ENCODE assay signal across 9 cellular contexts in genomic region chr11:76670475-76671235, GRCh38. TPM values are rescaled to one million over a fixed set of nuclear protein-coding genes. Genes with fewer than 3 reads are reported as not detected.
DNase-seq lines count a peak whose midpoint lies in the region; ATAC-seq, FAIRE-seq and TF ChIP-seq lines count a peak whose summit lies in the region.
"Had no signal": no experiment of that assay in that cellular context is flagged by ENCODE, and none has a peak within 500 bp of the region (broad histone marks: within the 10 kb centered on the region; RNA-seq: fewer than 3 reads in every experiment).

Gene LRRC32, minus strand, starts transcription at chr11:76670747. Its CDS starts 4,793 bp downstream, at chr11:76665954.

- H3K23me2 ChIP-seq in H9 (ENCODE audit: insufficient read length, low read depth, low read length, poor library complexity, severe bottlenecking) = no peaks in the 10 kb centered on the region

- H3K36me3 Mint-ChIP-seq in H9 (ENCODE audit: insufficient read depth in 1 of 3, low read depth in 3 of 3) (no peaks in the 10 kb centered on the region; a peak in 1 of 7 replicates), neural crest cell (ENCODE audit: low read depth) (no peaks in the 10 kb centered on the region)
- no peaks in the 10 kb centered on the region for H3K36me3 Mint-ChIP-seq in activated CD8-positive, alpha-beta T cell treated with anti-CD3 and anti-CD28 coated beads, Interleukin-2, amount 10 ng/mL, durations not matched to agents 7 days and 5 days (ENCODE audit: low read depth)

- CTCF ChIA-PET in A549 (lab: Yijun Ruan, JAX) = interaction anchor here (0.6 to 6.0 kb wide), 3 partner anchors 9 to 141 kb away, joined by 3 to 56 read pairs (median 3); no protein-coding TSS in a partner anchor
- CTCF ChIA-PET in activated CD8-positive, alpha-beta T cell treated with anti-CD3 and anti-CD28 coated beads, Interleukin-2, amount 10 ng/mL, durations not matched to agents 7 days and 5 days (lab: Charles Lee) = interaction anchor here (0.9 to 1.5 kb wide), 2 partner anchors 11 to 463 kb away, joined by 3 to 5 read pairs; no protein-coding TSS in a partner anchor

- no peak within 1 kb of the TSS for H3K9ac ChIP-seq in H9 (ENCODE audit: extremely low read depth, insufficient read length, low read length)

- DNase-seq in A549 (ENCODE audit: low read depth in 1 of 2, low spot score in 1 of 2) (no peak), H9 (peak; percentile 56), fibroblast of mammary gland (ENCODE audit: low read depth) (no peak), neural crest cell (ENCODE audit: low read depth, low spot score) (no peak), GF-D8 (lab: John Stamatoyannopoulos, UW) (no peak)
- no peak for DNase-seq in activated CD8-positive, alpha-beta T cell treated with anti-CD3 and anti-CD28 coated beads, Interleukin-2, amount 10 ng/mL, durations not matched to agents 7 days and 5 days
- DNase-seq in effector CD8-positive, alpha-beta T cell (lab: John Stamatoyannopoulos, UW) = no peak

- ATAC-seq in A549 (peak in 1 of 2 experiments; percentile 52; a peak in 3 of 6 replicates), HG03342 (IDR thresholded peaks at IDR 0.05; ENCODE audit: unreplicated experiment) (no peak)
- ATAC-seq in activated CD8-positive, alpha-beta T cell treated with anti-CD3 and anti-CD28 coated beads, Interleukin-2, amount 10 ng/mL, durations not matched to agents 7 days and 5 days = peak; percentile 24

- H3K4me1 Mint-ChIP-seq in H9 = peaks cover 12 to 35% of the 10 kb centered on the region in 2 experiments
- peaks cover 39% of the 10 kb centered on the region for H3K4me1 Mint-ChIP-seq in activated CD8-positive, alpha-beta T cell treated with anti-CD3 and anti-CD28 coated beads, Interleukin-2, amount 10 ng/mL, durations not matched to agents 7 days and 5 days (ENCODE audit: low read depth)
- H3K4me1 Mint-ChIP-seq in neural crest cell = peaks cover 20% of the 10 kb centered on the region

- TF ChIP-seq CTCF in A549 (IDR thresholded peaks at IDR 0.05) = no peak; the same call in 1 of the 3 replicates
- TF ChIP-seq CTCF in H9 (conservative IDR thresholded peaks at IDR 0.05) = peak; percentile 21; the same call in 2 of the 3 replicates
- no peak for TF ChIP-seq CTCF in fibroblast of mammary gland (conservative IDR thresholded peaks at IDR 0.05; ENCODE audit: control insufficient read depth, insufficient read depth, low read depth, low read length)
- TF ChIP-seq CTCF in neural crest cell (conservative IDR thresholded peaks at IDR 0.05) = peak; percentile 38

- no peaks in the 10 kb centered on the region for H4K20me1 ChIP-seq in H9 (ENCODE audit: control insufficient read depth, insufficient read depth, insufficient read length)

- peaks cover 8% of the 10 kb centered on the region; the same call in 1 of the 3 replicates for H3K4me1 ChIP-seq in A549
- no peaks in the 10 kb centered on the region; the same call in 1 of the 2 replicates for H3K4me1 ChIP-seq in H9 (ENCODE audit: insufficient read depth, low read length)

- H3K79me1 ChIP-seq in H9 (ENCODE audit: insufficient read depth, low read depth, low read length, poor library complexity, severe bottlenecking) = no peaks in the 10 kb centered on the region

- H3K9me3 Mint-ChIP-seq in H9 (no peaks in the 10 kb centered on the region), neural crest cell (no peaks in the 10 kb centered on the region)
- H3K9me3 Mint-ChIP-seq in activated CD8-positive, alpha-beta T cell treated with anti-CD3 and anti-CD28 coated beads, Interleukin-2, amount 10 ng/mL, durations not matched to agents 7 days and 5 days (ENCODE audit: insufficient read depth) = no peaks in the 10 kb centered on the region

- H3K4me2 ChIP-seq in A549 (peak within 1 kb of the TSS; percentile 96), H9 (ENCODE audit: insufficient read depth, insufficient read length, low read length) (peak within 1 kb of the TSS; percentile 61)

- POLR2A ChIA-PET in A549 (lab: Yijun Ruan, JAX) = no interaction called here
- POLR2A ChIA-PET in activated CD8-positive, alpha-beta T cell treated with anti-CD3 and anti-CD28 coated beads, Interleukin-2, amount 10 ng/mL, durations not matched to agents 7 days and 5 days (lab: Charles Lee) = interaction anchor here (1.0 kb wide), 1 partner anchor 15 kb away, joined by 3 read pairs; no protein-coding TSS in a partner anchor

- H2AFZ ChIP-seq in H9 (ENCODE audit: low read length) = no peak within 1 kb of the TSS

- H3K27ac Mint-ChIP-seq in H9 = no peak within 1 kb of the TSS
- H3K27ac Mint-ChIP-seq in activated CD8-positive, alpha-beta T cell treated with anti-CD3 and anti-CD28 coated beads, Interleukin-2, amount 10 ng/mL, durations not matched to agents 7 days and 5 days = no peak within 1 kb of the TSS
- H3K27ac Mint-ChIP-seq in neural crest cell (ENCODE audit: unreplicated experiment) = no peak within 1 kb of the TSS

- peak within 1 kb of the TSS; percentile 50 for H3K14ac ChIP-seq in H9 (ENCODE audit: insufficient read depth, low read length)

- H2BK5ac ChIP-seq in H9 (ENCODE audit: insufficient read length, low read length) = no peak within 1 kb of the TSS

- peaks cover 2% of the 10 kb centered on the region; the same call in 1 of the 2 replicates for H3K27me3 ChIP-seq in H9 (ENCODE audit: insufficient read depth, low read length)

- H3K4me3 ChIP-seq in A549 = peak within 1 kb of the TSS; percentile 59
- peak within 1 kb of the TSS; percentile 42 for H3K4me3 ChIP-seq in fibroblast of mammary gland (ENCODE audit: control insufficient read depth, low read depth, low read length)

- peak within 1 kb of the TSS in 1 of 2 experiments; percentile 57; a peak in 3 of 6 replicates for H3K27ac ChIP-seq in A549
- no peak within 1 kb of the TSS for H3K27ac ChIP-seq in H9 (ENCODE audit: insufficient read length, low read depth, low read length)
- H3K27ac ChIP-seq: epithelial cell of prostate had no signal

- 43% methylated on average over 5 of the region's 85 CpGs for WGBS in A549 (ENCODE audit: missing lambda C conversion rate)
- WGBS in H9 (ENCODE audit: extremely low coverage, insufficient read length, low lambda C conversion rate) = no CpG with 5 or more reads among the region's 85 CpGs

- no peak within 1 kb of the TSS for H3K18ac ChIP-seq in H9 (ENCODE audit: insufficient read length, low read depth, low read length)

- H3K56ac ChIP-seq in H9 (ENCODE audit: insufficient read length, low read depth, low read length) = no peak within 1 kb of the TSS

- H3K9me3 ChIP-seq in A549 (no peaks in the 10 kb centered on the region), H9 (ENCODE audit: control insufficient read depth, low read depth, low read length) (no peaks in the 10 kb centered on the region)

- H4K8ac ChIP-seq in H9 (replicated peaks; ENCODE audit: insufficient read length, low read depth, low read length) = no peak within 1 kb of the TSS

- H3K4ac ChIP-seq in H9 (ENCODE audit: low read depth, low read length) = no peak within 1 kb of the TSS

- H2BK120ac ChIP-seq in H9 (ENCODE audit: low read depth, low read length, poor library complexity, severe bottlenecking) = no peak within 1 kb of the TSS

- H4K5ac ChIP-seq in H9 (ENCODE audit: insufficient read length, low read depth, low read length) = no peak within 1 kb of the TSS

- no peak within 1 kb of the TSS for H2BK20ac ChIP-seq in H9 (ENCODE audit: low read depth, low read length, poor library complexity, severe bottlenecking)

- TF ChIP-seq EP300 in A549 (IDR thresholded peaks at IDR 0.05) = no peak

- no peak within 1 kb of the TSS for H3K23ac ChIP-seq in H9 (ENCODE audit: insufficient read length, low read depth, low read length)

- TF ChIP-seq POLR2A in A549 (IDR thresholded peaks at IDR 0.05; ENCODE audit: low read length) = no peak

- no peak for TF ChIP-seq RAD21 in A549 (conservative IDR thresholded peaks at IDR 0.05 in 1 of 2, IDR thresholded peaks at IDR 0.05 in 1 of 2)

- FAIRE-seq in A549 (lab: Jason Lieb, UNC) = no peak

- H3T11ph ChIP-seq in H9 (ENCODE audit: low read length) = no peak within 1 kb of the TSS

- H3K79me2 ChIP-seq in H9 (ENCODE audit: insufficient read depth, low read length) = no peaks in the 10 kb centered on the region

- no peak within 1 kb of the TSS for H2BK12ac ChIP-seq in H9 (ENCODE audit: insufficient read length, low read depth, low read length)

- H4K91ac ChIP-seq in H9 (ENCODE audit: insufficient read length, low read depth, low read length) = no peak within 1 kb of the TSS

- H3K4me3 Mint-ChIP-seq in H9 (peak within 1 kb of the TSS; percentile 63 to 76), neural crest cell (peak within 1 kb of the TSS; percentile 81)
- H3K4me3 Mint-ChIP-seq in activated CD8-positive, alpha-beta T cell treated with anti-CD3 and anti-CD28 coated beads, Interleukin-2, amount 10 ng/mL, durations not matched to agents 7 days and 5 days = peak within 1 kb of the TSS; percentile 36

- H2BK15ac ChIP-seq in H9 (ENCODE audit: low read depth, low read length) = no peak within 1 kb of the TSS

- H2AK5ac ChIP-seq in H9 (ENCODE audit: insufficient read length, low read length) = no peak within 1 kb of the TSS

- peaks cover 40% of the 10 kb centered on the region for H3K27me3 Mint-ChIP-seq in H9 (ENCODE audit: low read depth)
- peaks cover 27% of the 10 kb centered on the region for H3K27me3 Mint-ChIP-seq in activated CD8-positive, alpha-beta T cell treated with anti-CD3 and anti-CD28 coated beads, Interleukin-2, amount 10 ng/mL, durations not matched to agents 7 days and 5 days (ENCODE audit: low read depth)
- H3K27me3 Mint-ChIP-seq in neural crest cell (ENCODE audit: low read depth) = peaks cover 27% of the 10 kb centered on the region

TF ChIP-seq in A549, 52 proteins besides CTCF, POLR2A, EP300 and RAD21:
- TF ChIP-seq EHMT2 (IDR thresholded peaks at IDR 0.05; ENCODE audit: low read depth) (no peak), ZC3H11A (IDR thresholded peaks at IDR 0.05) (no peak), SREBF2 (IDR thresholded peaks at IDR 0.05) (no peak), ESRRA (IDR thresholded peaks at IDR 0.05; ENCODE audit: borderline replicate concordance, low read length) (no peak), CBX8 (IDR thresholded peaks at IDR 0.05) (no peak), MYC (IDR thresholded peaks at IDR 0.05; ENCODE audit: borderline replicate concordance, low read length) (no peak)
TF ChIP-seq in A549: peak in this region for 0.

RNA-seq across cellular contexts. Expression of gene LRRC32, which starts in this region (rescaled TPM):
- polyA plus RNA-seq in A549 (2011; rRNA removed) (0.62 and 1.0 TPM in 2 replicates), A549 (2017; fragmentation: RNase III; extraction: RNeasy Plus Mini Kit Qiagen cat#74134 plus additional on column Dnase treatment) (0.08 to 0.25 TPM (median 0.16 TPM) in 3 replicates)
- 0.09 and 0.17 TPM in 2 replicates for polyA plus RNA-seq in A549 (2012; cell fraction: cytosol; rRNA removed)
- 0.67 and 0.98 TPM in 2 replicates for polyA plus RNA-seq in A549 (2012; cell fraction: nucleus; rRNA removed)
- 0.29 and 0.37 TPM in 2 replicates for polyA minus RNA-seq in A549 (2011; rRNA and poly(A)+ RNA removed)
- total RNA-seq in H9 (2021) (0.46 and 0.59 TPM in 2 replicates), neural crest cell (0.61 and 0.77 TPM in 2 replicates)
- total RNA-seq in activated CD8-positive, alpha-beta T cell treated with anti-CD3 and anti-CD28 coated beads, Interleukin-2, amount 10 ng/mL, durations not matched to agents 7 days and 5 days = under 1 TPM; 0.23 to 0.32 TPM

Comparison
In these comparisons a context has a peak if more than half of its experiments do, and no peak if none do; other contexts are left out.
1. Peak in DNase-seq and H3K4me2 ChIP-seq in H9; RNA of the gene not detected or under 1 TPM.
2. Peak in ATAC-seq in activated CD8-positive, alpha-beta T cell treated with anti-CD3 and anti-CD28 coated beads, Interleukin-2, amount 10 ng/mL, durations not matched to agents 7 days and 5 days; RNA of the gene not detected or under 1 TPM.
3. CTCF ChIP-seq: peak in H9 (single experiment) and neural crest cell (single experiment); none in A549 (single experiment) and fibroblast of mammary gland (single experiment).
4. Peak in every context shown above with its lines, with median percentiles within 50 percentile points of each other: H3K4me3 Mint-ChIP-seq.